In the genomic region with DNA sequence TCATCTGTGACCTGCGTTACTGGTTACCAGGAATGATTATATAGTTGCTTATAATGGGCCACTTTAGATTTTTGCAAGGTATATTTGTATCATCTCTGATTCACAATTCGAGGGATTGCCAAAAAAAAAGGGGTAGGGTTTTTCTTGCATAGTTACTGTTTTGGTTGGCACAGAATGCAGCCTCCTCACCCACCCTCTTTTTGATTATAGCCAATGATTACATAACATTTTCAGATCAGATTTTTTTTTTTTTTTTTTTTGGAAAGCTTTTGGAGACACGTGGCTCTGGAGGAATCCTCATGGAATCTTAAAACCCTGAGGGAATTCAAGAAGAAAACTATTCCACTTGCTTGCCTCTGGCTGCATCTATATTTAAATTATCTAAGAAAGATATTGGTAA, we compare ENCODE assay signal across 20 cellular contexts. TPM values are rescaled to one million over a fixed set of nuclear protein-coding genes. Genes with fewer than 3 reads are reported as not detected.
A peak's percentile ranks its signal among the peaks of the same experiment; 100 is the strongest.
DNase-seq lines count a peak whose midpoint lies in the region; ATAC-seq and TF ChIP-seq lines count a peak whose summit lies in the region.
"Had no signal": no experiment of that assay in that cellular context is flagged by ENCODE, and none has a peak within 500 bp of the region (broad histone marks: within the 10 kb centered on the region; RNA-seq: fewer than 3 reads in every experiment).

No MANE protein-coding gene starts in this region.

- H3K27me3 ChIP-seq in BLaER1 (no peaks in the 10 kb centered on the region), A673 (replicated peaks; ENCODE audit: insufficient read depth, low read depth, low read length, poor library complexity) (no peaks in the 10 kb centered on the region)
- H3K27me3 ChIP-seq: pancreas had no signal

- H3K9me3 Mint-ChIP-seq in memory B cell, result no peaks in the 10 kb centered on the region
- H3K9me3 Mint-ChIP-seq: activated CD4-positive, alpha-beta memory T cell treated with anti-CD3 and anti-CD28 coated beads, Interleukin-2, amount 10 ng/mL, durations not matched to agents 7 days and 5 days; CD8-positive, alpha-beta T cell; central memory CD8-positive, alpha-beta T cell had no signal

- H3K36me3 ChIP-seq in BLaER1 (no peaks in the 10 kb centered on the region), A673 (ENCODE audit: insufficient read depth, low read length, poor library complexity, severe bottlenecking) (no peaks in the 10 kb centered on the region)
- H3K36me3 ChIP-seq: pancreas had no signal

- ATAC-seq in memory B cell (ENCODE audit: low read depth), result no peak
- ATAC-seq in HG03521 (IDR thresholded peaks at IDR 0.05; ENCODE audit: unreplicated experiment), result no peak
- ATAC-seq: CD8-positive, alpha-beta T cell; pancreas; right cardiac atrium; stimulated activated naive B cell treated with anti-CD40 and anti-IgM and Interleukin-4, amounts not matched to agents 10 μg/mL and 1 μg/mL and 100 μg/mL, for 72 hours had no signal

- H4K20me1 ChIP-seq in BLaER1, result no peaks in the 10 kb centered on the region

- no peaks in the 10 kb centered on the region for H3K9me3 ChIP-seq in BLaER1
- H3K9me3 ChIP-seq in A673 (ENCODE audit: low read depth, low read length, poor library complexity, severe bottlenecking), result no peaks in the 10 kb centered on the region
- H3K9me3 ChIP-seq: pancreas had no signal

- CTCF ChIA-PET in A673 (lab: Charles Lee), result no interaction called here

- TF ChIP-seq CTCF in A673 (conservative IDR thresholded peaks at IDR 0.05; ENCODE audit: low read depth, low read length), result no peak

- H3K27ac ChIP-seq in BLaER1, result no peak overlapping the region
- H3K27ac ChIP-seq in caudate nucleus (ENCODE audit: low read depth, low read length), result peak overlapping the region; percentile 27
- H3K27ac ChIP-seq in A673 (ENCODE audit: low read depth, low read length, poor library complexity, severe bottlenecking), result no peak overlapping the region
- H3K27ac ChIP-seq: pancreas had no signal

- H3K36me3 Mint-ChIP-seq in memory B cell, result peaks cover 2% of the 10 kb centered on the region
- H3K36me3 Mint-ChIP-seq: activated naive CD8-positive, alpha-beta T cell; CD8-positive, alpha-beta T cell had no signal

- peak overlapping the region; percentile 15 for H3K27ac Mint-ChIP-seq in memory B cell
- H3K27ac Mint-ChIP-seq: activated CD4-positive, alpha-beta memory T cell treated with anti-CD3 and anti-CD28 coated beads, Interleukin-2, amount 10 ng/mL, durations not matched to agents 7 days and 5 days; activated naive CD8-positive, alpha-beta T cell; CD8-positive, alpha-beta T cell; stimulated activated naive B cell treated with anti-CD40 and anti-IgM and Interleukin-4, amounts not matched to agents 10 μg/mL and 1 μg/mL and 100 μg/mL, for 72 hours had no signal

- H3K4me3 Mint-ChIP-seq in memory B cell, result no peak overlapping the region
- H3K4me3 Mint-ChIP-seq: activated CD4-positive, alpha-beta memory T cell treated with anti-CD3 and anti-CD28 coated beads, Interleukin-2, amount 10 ng/mL, durations not matched to agents 7 days and 5 days; activated naive CD8-positive, alpha-beta T cell; CD8-positive, alpha-beta T cell; central memory CD8-positive, alpha-beta T cell; stimulated activated naive B cell treated with anti-CD40 and anti-IgM and Interleukin-4, amounts not matched to agents 10 μg/mL and 1 μg/mL and 100 μg/mL, for 72 hours had no signal

- H3K4me1 ChIP-seq in BLaER1, result peaks cover 11% of the 10 kb centered on the region
- H3K4me1 ChIP-seq in A673 (ENCODE audit: insufficient read depth, low read length, poor library complexity, severe bottlenecking), result no peaks in the 10 kb centered on the region
- H3K4me1 ChIP-seq: pancreas had no signal

- no TSS peak for BruUV-seq in A673 (replicated peaks; lab: Mats Ljungman, UMichigan)

- DNase-seq in HS-27A (ENCODE audit: low read depth), result peak; percentile 14
- no peak for DNase-seq in caudate nucleus (lab: John Stamatoyannopoulos, UW)
- no peak for DNase-seq in memory B cell (ENCODE audit: low spot score in 2 of 2)
- no peak for DNase-seq in NCI-H524 treated with DMSO at 0.1 percent for 48 hours (lab: John Stamatoyannopoulos, UW)
- DNase-seq in A673 (ENCODE audit: low spot score), result no peak
- no peak for DNase-seq in D341Med (ENCODE audit: low spot score)
- DNase-seq: activated CD4-positive, alpha-beta memory T cell treated with anti-CD3 and anti-CD28 coated beads, Interleukin-2, amount 10 ng/mL, durations not matched to agents 7 days and 5 days; activated CD4-positive, alpha-beta T cell treated with anti-CD3 and anti-CD28 coated beads for 1 hour; anterior cingulate cortex; CD8-positive, alpha-beta T cell; DMS 273 treated with DMSO at 0.1 percent for 48 hours; NCI-H1436; pancreas; right cardiac atrium; stimulated activated CD4-positive, alpha-beta T cell treated with anti-CD3 and anti-CD28 coated beads, Interleukin-4, amount 100 ng/mL, for 4 hours; stimulated activated naive B cell treated with anti-CD40 and anti-IgM and Interleukin-4, amounts not matched to agents 10 μg/mL and 1 μg/mL and 100 μg/mL, for 72 hours had no signal

- no peaks in the 10 kb centered on the region for H3K27me3 Mint-ChIP-seq in memory B cell
- H3K27me3 Mint-ChIP-seq: activated CD4-positive, alpha-beta memory T cell treated with anti-CD3 and anti-CD28 coated beads, Interleukin-2, amount 10 ng/mL, durations not matched to agents 7 days and 5 days; central memory CD8-positive, alpha-beta T cell; stimulated activated naive B cell treated with anti-CD40 and anti-IgM and Interleukin-4, amounts not matched to agents 10 μg/mL and 1 μg/mL and 100 μg/mL, for 72 hours had no signal

- H3K9ac ChIP-seq in BLaER1, result no peak overlapping the region

- H3K4me3 ChIP-seq in BLaER1, result no peak overlapping the region
- H3K4me3 ChIP-seq in A673 (ENCODE audit: low read depth, low read length, poor library complexity, severe bottlenecking), result no peak overlapping the region
- H3K4me3 ChIP-seq: pancreas had no signal

- peaks cover 45% of the 10 kb centered on the region for H3K4me1 Mint-ChIP-seq in memory B cell
- H3K4me1 Mint-ChIP-seq: activated CD4-positive, alpha-beta memory T cell treated with anti-CD3 and anti-CD28 coated beads, Interleukin-2, amount 10 ng/mL, durations not matched to agents 7 days and 5 days had no signal

- peak overlapping the region; percentile 3; the same call in 1 of the 2 replicates for H3K4me2 ChIP-seq in BLaER1

- POLR2A ChIA-PET in A673 (lab: Charles Lee; ENCODE audit: low non-redundant PET), result no interaction called here

- intact Hi-C loops in A673 (cut with micrococcal nuclease; ENCODE audit: unreplicated experiment), result no loop called here

RNA-seq across cellular contexts. Expression of gene UST, which starts 53.7 kb away (rescaled TPM):
- total RNA-seq in A673 (2021), result 1.5 and 1.7 TPM in 2 replicates
